Comparison of ENCODE assay signal across 19 cellular contexts in the genomic region with DNA sequence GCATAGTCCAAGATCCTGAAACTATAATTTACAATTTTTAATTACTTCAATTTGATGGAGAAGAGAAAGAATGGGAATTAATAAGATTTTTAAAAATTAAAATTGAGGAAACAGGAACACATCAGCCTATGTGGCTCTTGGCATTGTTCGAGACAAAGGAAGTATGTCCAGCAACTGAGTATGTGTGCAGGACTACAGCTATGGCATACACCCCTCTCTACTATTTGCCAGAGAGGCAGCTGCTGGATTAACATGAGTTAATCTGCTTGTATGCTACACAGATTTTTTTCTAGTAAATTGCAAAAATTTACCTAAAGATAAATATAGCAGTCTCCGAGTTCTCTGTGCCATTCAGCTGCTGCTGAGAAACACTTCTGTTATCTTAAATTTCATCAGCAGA.
DNase-seq lines count a peak whose midpoint lies in the region; ATAC-seq and TF ChIP-seq lines count a peak whose summit lies in the region.
"Had no signal": no experiment of that assay in that cellular context is flagged by ENCODE, and none has a peak within 500 bp of the region (broad histone marks: within the 10 kb centered on the region; RNA-seq: fewer than 3 reads in every experiment).

No MANE protein-coding gene starts in this region.

- no peak overlapping the region for H3K4me3 ChIP-seq in transverse colon
- H3K4me3 ChIP-seq: A549, heart left ventricle, spleen had no signal

- in situ Hi-C loops in transverse colon (cut with MboI; ENCODE audit: low pct_ligation_motif_present in 1 of 4, low pct_unique_long_range_greater_than_20kb in 1 of 4, low sequenced_read_pairs in 3 of 4), result no loop called here

- H3K27ac Mint-ChIP-seq in chondrocyte (ENCODE audit: unreplicated experiment) (peak overlapping the region; percentile 92), mesothelial cell of epicardium (peak overlapping the region; percentile 92)

- peaks cover 0 to 21% (median 4%) of the 10 kb centered on the region in 4 donors for H3K4me1 ChIP-seq in transverse colon
- peaks cover 12% of the 10 kb centered on the region for H3K4me1 ChIP-seq in foreskin keratinocyte

- ATAC-seq in Right ventricle myocardium superior (ENCODE audit: poor library complexity) (peak; percentile 23), foreskin keratinocyte (no peak), HG03159 (IDR thresholded peaks at IDR 0.05; ENCODE audit: unreplicated experiment) (no peak)
- ATAC-seq: A549; activated CD4-positive, CD25-positive, alpha-beta regulatory T cell treated with anti-CD3 and anti-CD28 coated beads, Interleukin-2, amount 50 U/mL, for 24 hours had no signal

- H3K27me3 ChIP-seq in transverse colon (no peaks in the 10 kb centered on the region), foreskin keratinocyte (no peaks in the 10 kb centered on the region)
- H3K27me3 ChIP-seq: heart left ventricle, spleen had no signal

- peaks cover 47% of the 10 kb centered on the region for H3K4me1 Mint-ChIP-seq in chondrocyte (ENCODE audit: low read depth)
- peaks cover 41% of the 10 kb centered on the region for H3K4me1 Mint-ChIP-seq in mesothelial cell of epicardium

- peaks cover 0 to 3% (median 0%) of the 10 kb centered on the region in 4 donors for H3K36me3 ChIP-seq in transverse colon

- TF ChIP-seq CTCF in chondrocyte (IDR thresholded peaks at IDR 0.05) (no peak), mesothelial cell of epicardium (IDR thresholded peaks at IDR 0.05; ENCODE audit: unreplicated experiment) (no peak), transverse colon (IDR thresholded peaks at IDR 0.05) (no peak), foreskin keratinocyte (conservative IDR thresholded peaks at IDR 0.05) (no peak)

- TF ChIP-seq POLR2A in transverse colon (IDR thresholded peaks at IDR 0.05), result no peak

- peak overlapping the region in 3 of 4 donors; percentile 16 to 31 (median 21) for H3K27ac ChIP-seq in transverse colon
- H3K27ac ChIP-seq in foreskin keratinocyte, result no peak overlapping the region
- H3K27ac ChIP-seq: A549, spleen had no signal

- H3K27me3 Mint-ChIP-seq in chondrocyte (ENCODE audit: low read depth) (no peaks in the 10 kb centered on the region), mesothelial cell of epicardium (ENCODE audit: low read depth) (no peaks in the 10 kb centered on the region)
- H3K27me3 Mint-ChIP-seq: CD4-positive, CD25-positive, alpha-beta regulatory T cell had no signal

- H3K9me3 ChIP-seq in transverse colon, result no peaks in the 10 kb centered on the region
- H3K9me3 ChIP-seq: A549, heart left ventricle had no signal

- H3K9me3 Mint-ChIP-seq in chondrocyte (ENCODE audit: low read depth), result no peaks in the 10 kb centered on the region
- H3K9me3 Mint-ChIP-seq in mesothelial cell of epicardium, result no peaks in the 10 kb centered on the region
- H3K9me3 Mint-ChIP-seq: CD4-positive, CD25-positive, alpha-beta regulatory T cell had no signal

- TF ChIP-seq EP300 in transverse colon (IDR thresholded peaks at IDR 0.05; ENCODE audit: low read depth), result no peak

- H3K36me3 Mint-ChIP-seq in chondrocyte (ENCODE audit: low read depth) (no peaks in the 10 kb centered on the region), mesothelial cell of epicardium (peaks cover 11% of the 10 kb centered on the region)

- 71 to 84% methylated on average over 2 of the region's 2 CpGs for WGBS in transverse colon (ENCODE audit: low coverage in 1 of 2), 2 donors

- DNase-seq in Right ventricle myocardium superior (no peak), cardiac septum (ENCODE audit: low spot score) (no peak), chondrocyte (ENCODE audit: low spot score) (no peak), mesothelial cell of epicardium (ENCODE audit: low spot score in 2 of 2, unreplicated experiment in 2 of 2) (no peak), transverse colon (no peak), foreskin keratinocyte (no peak), H4 (ENCODE audit: low spot score) (no peak)
- DNase-seq: CD4-positive, CD25-positive, alpha-beta regulatory T cell; cortex of kidney; erythroblast; KBM-7; NCI-H1105 treated with DMSO at 0.1 percent for 48 hours; posterior cingulate gyrus; spleen; stimulated activated naive CD4-positive, alpha-beta T cell had no signal

- H3K4me3 Mint-ChIP-seq in chondrocyte (ENCODE audit: unreplicated experiment) (peak overlapping the region; percentile 40), mesothelial cell of epicardium (no peak overlapping the region)
- H3K4me3 Mint-ChIP-seq: CD4-positive, CD25-positive, alpha-beta regulatory T cell had no signal

- intact Hi-C loops in Right ventricle myocardium superior (cut with DNase I), result no loop called here
- intact Hi-C loops in cardiac septum (cut with DNase I), result no loop called here
- intact Hi-C loops in transverse colon (cut with DNase I; ENCODE audit: low total_unique reads), result no loop called here
